24 cellular contexts compared by ENCODE assay signal in genomic region chr19:58551123-58551497, GRCh38. TPM values are rescaled to one million over a fixed set of nuclear protein-coding genes. Genes with fewer than 3 reads are reported as not detected.
DNase-seq lines count a peak whose midpoint lies in the region; ATAC-seq and TF ChIP-seq lines count a peak whose summit lies in the region.
"Had no signal": no experiment of that assay in that cellular context is flagged by ENCODE, and none has a peak within 500 bp of the region (broad histone marks: within the 10 kb centered on the region; RNA-seq: fewer than 3 reads in every experiment).

No MANE protein-coding gene starts in this region.

- H3K36me3 Mint-ChIP-seq in activated CD4-positive, alpha-beta T cell treated with anti-CD3 and anti-CD28 coated beads for 36 hours (ENCODE audit: low read depth), result peaks cover 87% of the 10 kb centered on the region
- H3K36me3 Mint-ChIP-seq in CD4-positive, alpha-beta T cell (ENCODE audit: low read depth), result peaks cover 95% of the 10 kb centered on the region
- H3K36me3 Mint-ChIP-seq in activated naive CD8-positive, alpha-beta T cell treated with anti-CD3 and anti-CD28 coated beads, Interleukin-2, amount 50 U/mL, for 24 hours (ENCODE audit: low read depth), result peaks cover 74% of the 10 kb centered on the region
- peaks cover 0 to 40% of the 10 kb centered on the region in 2 donors for H3K36me3 Mint-ChIP-seq in naive B cell

- intact Hi-C loops in activated CD4-positive, alpha-beta T cell treated with anti-CD3 and anti-CD28 coated beads for 36 hours (cut with DNase I, micrococcal nuclease), result no loop called here
- intact Hi-C loops in CD4-positive, alpha-beta T cell (cut with DNase I, micrococcal nuclease), result no loop called here

- no peak for ATAC-seq in activated CD4-positive, alpha-beta T cell treated with anti-CD3 and anti-CD28 coated beads for 36 hours
- ATAC-seq in CD4-positive, alpha-beta T cell (ENCODE audit: poor library complexity), result no peak
- ATAC-seq in activated naive CD8-positive, alpha-beta T cell treated with anti-CD3 and anti-CD28 coated beads, Interleukin-2, amount 50 U/mL, for 24 hours, result no peak
- ATAC-seq in naive B cell (ENCODE audit: low read depth in 2 of 2) (no peak), GM19397 (IDR thresholded peaks at IDR 0.05; ENCODE audit: unreplicated experiment) (no peak), GM19455 (IDR thresholded peaks at IDR 0.05; ENCODE audit: unreplicated experiment) (no peak)
- ATAC-seq: GM23338; naive thymus-derived CD4-positive, alpha-beta T cell; PC-3; Right ventricle myocardium inferior; SK-N-SH treated with all-trans-retinoic acid at 6 μM for 48 hours had no signal

- CTCF ChIA-PET in activated CD4-positive, alpha-beta T cell treated with anti-CD3 and anti-CD28 coated beads for 36 hours (lab: Charles Lee), result interaction anchor here (1.5 kb wide), 1 partner anchor 8 kb away, joined by 4 read pairs; the partner anchor contains the start of gene UBE2M
- CTCF ChIA-PET in CD4-positive, alpha-beta T cell (lab: Charles Lee), result no interaction called here

- H3K27me3 ChIP-seq in CD4-positive, alpha-beta T cell (ENCODE audit: control insufficient read depth, insufficient read depth, low read length), result no peaks in the 10 kb centered on the region
- H3K27me3 ChIP-seq: testis had no signal

- H3K4me1 Mint-ChIP-seq in activated CD4-positive, alpha-beta T cell treated with anti-CD3 and anti-CD28 coated beads for 36 hours, result peaks cover 45% of the 10 kb centered on the region
- H3K4me1 Mint-ChIP-seq in CD4-positive, alpha-beta T cell (ENCODE audit: low read depth), result peaks cover 43% of the 10 kb centered on the region
- H3K4me1 Mint-ChIP-seq in activated naive CD8-positive, alpha-beta T cell treated with anti-CD3 and anti-CD28 coated beads, Interleukin-2, amount 50 U/mL, for 24 hours, result peaks cover 58% of the 10 kb centered on the region
- peaks cover 40 to 62% (median 49%) of the 10 kb centered on the region in 3 donors for H3K4me1 Mint-ChIP-seq in naive B cell

- no peaks in the 10 kb centered on the region for H3K9me3 ChIP-seq in CD4-positive, alpha-beta T cell (ENCODE audit: control insufficient read depth, low read length)
- H3K9me3 ChIP-seq: testis had no signal

- no peaks in the 10 kb centered on the region for H3K9me3 Mint-ChIP-seq in activated CD4-positive, alpha-beta T cell treated with anti-CD3 and anti-CD28 coated beads for 36 hours (ENCODE audit: low read depth)
- no peaks in the 10 kb centered on the region for H3K9me3 Mint-ChIP-seq in CD4-positive, alpha-beta T cell
- H3K9me3 Mint-ChIP-seq in activated naive CD8-positive, alpha-beta T cell treated with anti-CD3 and anti-CD28 coated beads, Interleukin-2, amount 50 U/mL, for 24 hours, result no peaks in the 10 kb centered on the region
- no peaks in the 10 kb centered on the region for H3K9me3 Mint-ChIP-seq in naive B cell

- no peak overlapping the region for H3K4me3 Mint-ChIP-seq in activated CD4-positive, alpha-beta T cell treated with anti-CD3 and anti-CD28 coated beads for 36 hours
- H3K4me3 Mint-ChIP-seq in CD4-positive, alpha-beta T cell, result peak overlapping the region; percentile 3
- no peak overlapping the region for H3K4me3 Mint-ChIP-seq in activated naive CD8-positive, alpha-beta T cell treated with anti-CD3 and anti-CD28 coated beads, Interleukin-2, amount 50 U/mL, for 24 hours
- H3K4me3 Mint-ChIP-seq in naive B cell, result peak overlapping the region in 2 of 8 donors; percentile 32 to 93

- H3K27me3 Mint-ChIP-seq in activated CD4-positive, alpha-beta T cell treated with anti-CD3 and anti-CD28 coated beads for 36 hours, result no peaks in the 10 kb centered on the region
- no peaks in the 10 kb centered on the region for H3K27me3 Mint-ChIP-seq in CD4-positive, alpha-beta T cell
- no peaks in the 10 kb centered on the region for H3K27me3 Mint-ChIP-seq in activated naive CD8-positive, alpha-beta T cell treated with anti-CD3 and anti-CD28 coated beads, Interleukin-2, amount 50 U/mL, for 24 hours
- H3K27me3 Mint-ChIP-seq in naive B cell, result no peaks in the 10 kb centered on the region
- H3K27me3 Mint-ChIP-seq: naive thymus-derived CD4-positive, alpha-beta T cell had no signal

- TF ChIP-seq CTCF in CD4-positive, alpha-beta T cell (IDR thresholded peaks at IDR 0.05), result no peak

- POLR2A ChIA-PET in activated CD4-positive, alpha-beta T cell treated with anti-CD3 and anti-CD28 coated beads for 36 hours (lab: Charles Lee), result no interaction called here
- POLR2A ChIA-PET in CD4-positive, alpha-beta T cell (lab: Charles Lee), result interaction anchor here (1.4 kb wide), 1 partner anchor 11 kb away, joined by 4 read pairs; no protein-coding TSS in a partner anchor

- peak overlapping the region; percentile 47 for H3K27ac Mint-ChIP-seq in activated CD4-positive, alpha-beta T cell treated with anti-CD3 and anti-CD28 coated beads for 36 hours
- peak overlapping the region; percentile 12 for H3K27ac Mint-ChIP-seq in CD4-positive, alpha-beta T cell
- H3K27ac Mint-ChIP-seq in activated naive CD8-positive, alpha-beta T cell treated with anti-CD3 and anti-CD28 coated beads, Interleukin-2, amount 50 U/mL, for 24 hours, result peak overlapping the region; percentile 62
- H3K27ac Mint-ChIP-seq in naive B cell, result peak overlapping the region in 4 of 6 donors; percentile 26 to 98 (median 63)
- H3K27ac Mint-ChIP-seq: GM23338 had no signal

- DNase-seq in activated CD4-positive, alpha-beta T cell treated with anti-CD3 and anti-CD28 coated beads for 36 hours, result no peak
- no peak for DNase-seq in activated CD4-positive, alpha-beta T cell treated with anti-CD3 and anti-CD28 coated beads for 4 hours
- no peak for DNase-seq in CD4-positive, alpha-beta T cell
- no peak for DNase-seq in activated naive CD8-positive, alpha-beta T cell treated with anti-CD3 and anti-CD28 coated beads, Interleukin-2, amount 50 U/mL, for 24 hours
- DNase-seq in naive B cell (no peak), NCI-H1048 (lab: John Stamatoyannopoulos, UW) (no peak)
- DNase-seq: activated naive CD4-positive, alpha-beta T cell; amniotic stem cell; kidney; midbrain; naive thymus-derived CD4-positive, alpha-beta T cell; NCI-H2029 treated with DMSO at 0.1 percent for 48 hours; NCI-H526; PC-3; retina; stimulated activated naive CD4-positive, alpha-beta T cell; testis had no signal

- H3K27ac ChIP-seq in CD4-positive, alpha-beta T cell (ENCODE audit: low read depth, low read length), result no peak overlapping the region
- H3K27ac ChIP-seq: parathyroid adenoma, skin epidermis, testis had no signal

RNA-seq across cellular contexts. Expression of gene CHMP2A, which starts 3.8 kb away (rescaled TPM):
- 100 to 1,000 TPM; 101 to 107 TPM for total RNA-seq in activated CD4-positive, alpha-beta T cell treated with anti-CD3 and anti-CD28 coated beads for 36 hours
- 10 to 100 TPM; 60.5 to 62.4 TPM for total RNA-seq in CD4-positive, alpha-beta T cell
- 100 to 1,000 TPM; 109 to 169 (median 122) TPM for polyA plus RNA-seq in naive B cell (ENCODE audit: low read depth in 6 of 6)

RNA-seq across cellular contexts. Expression of gene TRIM28, which starts 7.2 kb away (rescaled TPM):
- total RNA-seq in activated CD4-positive, alpha-beta T cell treated with anti-CD3 and anti-CD28 coated beads for 36 hours, result 100 to 1,000 TPM; 481 to 758 TPM
- total RNA-seq in CD4-positive, alpha-beta T cell, result 100 to 1,000 TPM; 549 to 553 TPM
- 100 to 1,000 TPM in 1 of 6 donors, 10 to 100 TPM in 5; 25.7 to 100 (median 50.8) TPM for polyA plus RNA-seq in naive B cell (ENCODE audit: low read depth in 6 of 6)

RNA-seq across cellular contexts. Expression of gene UBE2M, which starts 7.3 kb away (rescaled TPM):
- total RNA-seq in activated CD4-positive, alpha-beta T cell treated with anti-CD3 and anti-CD28 coated beads for 36 hours, result 100 to 1,000 TPM; 115 to 138 TPM
- total RNA-seq in CD4-positive, alpha-beta T cell, result 10 to 100 TPM; 29.0 to 31.0 TPM
- polyA plus RNA-seq in naive B cell (ENCODE audit: low read depth in 6 of 6), result 10 to 100 TPM; 10.8 to 24.2 (median 16.8) TPM

RNA-seq across cellular contexts. Expression of gene MZF1, which starts 22.0 kb away (rescaled TPM):
- 10 to 100 TPM; 14.3 to 15.0 TPM for total RNA-seq in activated CD4-positive, alpha-beta T cell treated with anti-CD3 and anti-CD28 coated beads for 36 hours
- total RNA-seq in CD4-positive, alpha-beta T cell, result 10 to 100 TPM; 21.0 to 21.1 TPM
- 10 to 100 TPM in 2 of 6 donors, 1 to 10 TPM in 4; 6.6 to 14.8 (median 9.3) TPM for polyA plus RNA-seq in naive B cell (ENCODE audit: low read depth in 6 of 6)

RNA-seq across cellular contexts. Expression of gene ZBTB45, which starts 31.5 kb away (rescaled TPM):
- 10 to 100 TPM; 10.1 to 11.1 TPM for total RNA-seq in activated CD4-positive, alpha-beta T cell treated with anti-CD3 and anti-CD28 coated beads for 36 hours
- 1 to 10 TPM; 5.7 to 6.3 TPM for total RNA-seq in CD4-positive, alpha-beta T cell
- polyA plus RNA-seq in naive B cell (ENCODE audit: low read depth in 6 of 6), result 1 to 10 TPM; 3.3 to 6.8 (median 4.8) TPM

Comparison
In these comparisons a context has a peak if more than half of its experiments do, and no peak if none do; other contexts are left out.
1. H3K27ac Mint-ChIP-seq: peak in every context shown above with its lines; median percentile 63 in naive B cell; 62 in activated naive CD8-positive, alpha-beta T cell treated with anti-CD3 and anti-CD28 coated beads, Interleukin-2, amount 50 U/mL, for 24 hours; 47 in activated CD4-positive, alpha-beta T cell treated with anti-CD3 and anti-CD28 coated beads for 36 hours; 12 in CD4-positive, alpha-beta T cell.